In genomic region chr19:19732579-19733501, GRCh38 we compare ENCODE assay signal across 8 cellular contexts. TPM values are rescaled to one million over a fixed set of nuclear protein-coding genes. Genes with fewer than 3 reads are reported as not detected.
DNase-seq lines count a peak whose midpoint lies in the region; ATAC-seq and TF ChIP-seq lines count a peak whose summit lies in the region.

ZNF14 (minus strand) TSS chr19:19733112; CDS start chr19:19732958, 154 bp downstream.

- 0 to 1% (median 0%) methylated on average over 18 to 61 of the region's 61 CpGs for WGBS in adrenal gland, 4 donors
- 1% methylated on average over 61 of the region's 61 CpGs for WGBS in heart right ventricle, 2 donors

- H3K36me3 Mint-ChIP-seq in type B pancreatic cell: peaks cover 29% of the 10 kb centered on the region

- H3K27ac ChIP-seq in adrenal gland (peak within 1 kb of the TSS in 3 of 5 donors; percentile 40 to 85 (median 67)), heart right ventricle (peak within 1 kb of the TSS in 9 of 10 donors; percentile 61 to 87 (median 72))

- ATAC-seq in HG02610 (IDR thresholded peaks at IDR 0.05; ENCODE audit: unreplicated experiment) (peak; percentile 99), heart right ventricle (peak; percentile 100)

- H3K36me3 ChIP-seq in adrenal gland (replicated peaks in 1 of 2) (no peaks in the 10 kb centered on the region), heart right ventricle (peaks cover 0 to 31% (median 11%) of the 10 kb centered on the region in 9 donors)

- H3K4me1 ChIP-seq in adrenal gland (replicated peaks in 1 of 2): peaks cover 0 to 9% of the 10 kb centered on the region in 2 donors
- H3K4me1 ChIP-seq in heart right ventricle: peaks cover 0 to 20% (median 11%) of the 10 kb centered on the region in 9 donors

- peak within 1 kb of the TSS; percentile 67 for H3K4me3 ChIP-seq in GM12864 (ENCODE audit: low read depth, low read length)
- peak within 1 kb of the TSS; percentile 51 to 89 (median 65) for H3K4me3 ChIP-seq in adrenal gland
- peak within 1 kb of the TSS; percentile 64 to 95 (median 86) for H3K4me3 ChIP-seq in heart right ventricle

- peak; percentile 90 for DNase-seq in GM12864 (ENCODE audit: low read depth)
- peak; percentile 96 for DNase-seq in NCI-H1105 (lab: John Stamatoyannopoulos, UW)
- DNase-seq in SW480 (ENCODE audit: low spot score): peak; percentile 84
- peak; percentile 93 to 98 (median 95) for DNase-seq in adrenal gland
- peak; percentile 90 to 96 for DNase-seq in heart right ventricle
- peak; percentile 94 for DNase-seq in pons (ENCODE audit: low spot score)
- peak; percentile 92 for DNase-seq in type B pancreatic cell (ENCODE audit: extremely low spot score, unreplicated experiment)

- peak within 1 kb of the TSS; percentile 95 for H3K4me3 Mint-ChIP-seq in type B pancreatic cell

- intact Hi-C loops in adrenal gland (cut with DNase I) (loop anchor here in 1 of 2 donors (5.0 kb wide), 1 partner anchor 439 kb away; no protein-coding TSS in a partner anchor), heart right ventricle (cut with DNase I) (loop anchor here in 7 of 10 donors (2.0 to 10.0 kb wide), 7 partner anchors 58 to 168 kb away; partner anchors contain the start of genes ZNF506 (in 3 of the 7), ATP13A1 (in 1 of the 7), ZNF101 (in 1 of the 7) and ZNF253 (in 1 of the 7))

- no peaks in the 10 kb centered on the region for H3K27me3 ChIP-seq in adrenal gland
- H3K27me3 ChIP-seq in heart right ventricle: no peaks in the 10 kb centered on the region

- H3K27me3 Mint-ChIP-seq in type B pancreatic cell: no peaks in the 10 kb centered on the region

- H3K4me1 Mint-ChIP-seq in type B pancreatic cell (ENCODE audit: unreplicated experiment): peaks cover 10% of the 10 kb centered on the region

- H3K27ac Mint-ChIP-seq in type B pancreatic cell: peak within 1 kb of the TSS; percentile 95

- TF ChIP-seq CTCF in GM12864 (IDR thresholded peaks at IDR 0.05; ENCODE audit: low read depth, low read length, missing control alignments) (peak; percentile 26), adrenal gland (IDR thresholded peaks at IDR 0.05) (peak in 1 of 6 experiments; percentile 4), heart right ventricle (IDR thresholded peaks at IDR 0.05) (peak in 5 of 9 donors; percentile 16 to 42 (median 33)), type B pancreatic cell (conservative IDR thresholded peaks at IDR 0.05) (no peak)

- peak; percentile 71 to 77 for TF ChIP-seq POLR2A in adrenal gland (IDR thresholded peaks at IDR 0.05)

- peaks cover 4% of the 10 kb centered on the region for H3K9me3 Mint-ChIP-seq in type B pancreatic cell

- H3K9me3 ChIP-seq in adrenal gland (replicated peaks in 1 of 3) (peaks cover 0 to 10% (median 0%) of the 10 kb centered on the region in 3 donors), heart right ventricle (peaks cover 0 to 38% (median 7%) of the 10 kb centered on the region in 11 donors)

RNA-seq across cellular contexts. Expression of gene ZNF14, which starts in this region (rescaled TPM):
- total RNA-seq in adrenal gland (1 to 10 TPM; 3.1 to 7.2 (median 4.2) TPM), heart right ventricle (1 to 10 TPM; 2.8 to 6.6 (median 4.1) TPM), type B pancreatic cell (ENCODE audit: low replicate concordance) (8.0 and 8.5 TPM in 2 replicates)
- polyA plus RNA-seq in adrenal gland (1 to 10 TPM; 2.7 to 5.2 (median 3.9) TPM), heart right ventricle (1 to 10 TPM; 1.8 to 3.8 TPM)

Comparison
In these comparisons a context has a peak if more than half of its experiments do, and no peak if none do; other contexts are left out.
1. Peak in every context shown above with its lines: DNase-seq, ATAC-seq, H3K4me3 ChIP-seq and H3K27ac ChIP-seq.